Comparison of ENCODE assay signal across 9 cellular contexts in the genomic region with DNA sequence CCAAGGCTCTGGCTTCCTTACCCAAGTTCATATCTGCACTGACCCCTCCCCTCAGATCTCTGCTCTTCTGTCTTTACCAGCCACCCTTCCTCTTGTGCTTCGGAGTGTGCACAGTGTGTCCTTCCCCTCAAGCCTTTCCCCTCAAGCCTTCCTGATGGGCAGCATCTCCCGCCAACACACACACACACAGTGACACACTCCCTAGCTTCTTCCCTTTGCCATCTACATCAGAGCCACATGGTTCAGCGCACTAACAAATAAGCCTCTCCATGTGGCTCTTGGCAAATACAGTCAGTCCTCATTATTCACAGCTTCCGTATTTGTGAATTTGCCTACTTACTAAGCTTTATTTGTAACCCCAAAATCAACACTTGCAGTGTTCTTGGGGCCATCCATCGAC. TPM values are rescaled to one million over a fixed set of nuclear protein-coding genes. Genes with fewer than 3 reads are reported as not detected.
DNase-seq lines count a peak whose midpoint lies in the region; FAIRE-seq and TF ChIP-seq lines count a peak whose summit lies in the region.
"Had no signal": no experiment of that assay in that cellular context is flagged by ENCODE, and none has a peak within 500 bp of the region (broad histone marks: within the 10 kb centered on the region; RNA-seq: fewer than 3 reads in every experiment).

No MANE protein-coding gene starts in this region.

- H3K36me3 ChIP-seq in tibial nerve = no peaks in the 10 kb centered on the region

- no peak overlapping the region for H3K4me3 Mint-ChIP-seq in T-helper 1 cell treated with Interleukin-12 subunit alpha and Interleukin-12 subunit beta and Interleukin-4 antibody, amounts not matched to agents 30 μg/mL and 1 μg/mL, for 36 hours
- H3K4me3 Mint-ChIP-seq: type B pancreatic cell had no signal

- peaks cover 0 to 97% (median 56%) of the 10 kb centered on the region in 4 donors for H3K4me1 ChIP-seq in tibial nerve

- 76% methylated on average over 5 of the region's 5 CpGs for WGBS in tibial nerve, 2 donors

- DNase-seq in T-helper 1 cell = no peak
- peak; percentile 26 to 50 for DNase-seq in cerebellar nuclear complex (lab: John Stamatoyannopoulos, UW)
- peak; percentile 73 to 87 for DNase-seq in lung microvascular endothelial cell (ENCODE audit: low read depth in 2 of 2)
- peak in 1 of 2 donors; percentile 50 for DNase-seq in tibial nerve (ENCODE audit: low spot score in 2 of 2)
- DNase-seq in DMS153 treated with DMSO at 0.1 percent for 48 hours (lab: John Stamatoyannopoulos, UW; ENCODE audit: unreplicated experiment) = no peak
- no peak for DNase-seq in GM12892 (ENCODE audit: insufficient read length)
- no peak for DNase-seq in LoVo (ENCODE audit: low spot score)

- H3K27ac ChIP-seq in tibial nerve = peak overlapping the region; percentile 6 to 95 (median 86)

- no peaks in the 10 kb centered on the region for H3K27me3 ChIP-seq in tibial nerve

- H3K27me3 Mint-ChIP-seq in T-helper 1 cell treated with Interleukin-12 subunit alpha and Interleukin-12 subunit beta and Interleukin-4 antibody, amounts not matched to agents 30 μg/mL and 1 μg/mL, for 36 hours (ENCODE audit: low read depth) = no peaks in the 10 kb centered on the region
- H3K27me3 Mint-ChIP-seq: type B pancreatic cell had no signal

- peak overlapping the region; percentile 57 for H3K27ac Mint-ChIP-seq in T-helper 1 cell treated with Interleukin-12 subunit alpha and Interleukin-12 subunit beta and Interleukin-4 antibody, amounts not matched to agents 30 μg/mL and 1 μg/mL, for 36 hours

- TF ChIP-seq POLR2A in tibial nerve (IDR thresholded peaks at IDR 0.05) = peak in 1 of 2 donors; percentile 5
- TF ChIP-seq POLR2A in GM12892 (IDR thresholded peaks at IDR 0.05; ENCODE audit: low read depth, low read length) = no peak

- peaks cover 68% of the 10 kb centered on the region for H3K4me1 Mint-ChIP-seq in T-helper 1 cell treated with Interleukin-12 subunit alpha and Interleukin-12 subunit beta and Interleukin-4 antibody, amounts not matched to agents 30 μg/mL and 1 μg/mL, for 36 hours (ENCODE audit: low read depth)

- peaks cover 47% of the 10 kb centered on the region for H3K36me3 Mint-ChIP-seq in T-helper 1 cell treated with Interleukin-12 subunit alpha and Interleukin-12 subunit beta and Interleukin-4 antibody, amounts not matched to agents 30 μg/mL and 1 μg/mL, for 36 hours (ENCODE audit: low read depth)

- H3K4me3 ChIP-seq in tibial nerve = no peak overlapping the region

- no peaks in the 10 kb centered on the region for H3K9me3 ChIP-seq in tibial nerve

- no peaks in the 10 kb centered on the region for H3K9me3 Mint-ChIP-seq in T-helper 1 cell treated with Interleukin-12 subunit alpha and Interleukin-12 subunit beta and Interleukin-4 antibody, amounts not matched to agents 30 μg/mL and 1 μg/mL, for 36 hours
- H3K9me3 Mint-ChIP-seq: type B pancreatic cell had no signal

- no peak for FAIRE-seq in GM12892 (lab: Jason Lieb, UNC)

- peak in 1 of 2 donors; percentile 32 for TF ChIP-seq EP300 in tibial nerve (IDR thresholded peaks at IDR 0.05)

- TF ChIP-seq CTCF in tibial nerve (IDR thresholded peaks at IDR 0.05) = no peak

RNA-seq across cellular contexts. Expression of gene SH3BP5, which starts 37.5 kb away (rescaled TPM):
- total RNA-seq in lung microvascular endothelial cell = 42.3 and 43.4 TPM in 2 replicates
- 100 to 1,000 TPM in 3 of 4 donors, 10 to 100 TPM in 1; 99.0 to 113 (median 105) TPM for total RNA-seq in tibial nerve
- 25.2 TPM for polyA plus RNA-seq in GM12892 (2012; ENCODE audit: missing spikeins)

Comparison
In these comparisons a context has a peak if more than half of its experiments do, and no peak if none do; other contexts are left out.
1. DNase-seq: peak in cerebellar nuclear complex (2 of 2) and lung microvascular endothelial cell (2 of 2); none in T-helper 1 cell (0 of 5), DMS153 treated with DMSO at 0.1 percent for 48 hours (single experiment), GM12892 (single experiment) and LoVo (single experiment).